In the genomic region with DNA sequence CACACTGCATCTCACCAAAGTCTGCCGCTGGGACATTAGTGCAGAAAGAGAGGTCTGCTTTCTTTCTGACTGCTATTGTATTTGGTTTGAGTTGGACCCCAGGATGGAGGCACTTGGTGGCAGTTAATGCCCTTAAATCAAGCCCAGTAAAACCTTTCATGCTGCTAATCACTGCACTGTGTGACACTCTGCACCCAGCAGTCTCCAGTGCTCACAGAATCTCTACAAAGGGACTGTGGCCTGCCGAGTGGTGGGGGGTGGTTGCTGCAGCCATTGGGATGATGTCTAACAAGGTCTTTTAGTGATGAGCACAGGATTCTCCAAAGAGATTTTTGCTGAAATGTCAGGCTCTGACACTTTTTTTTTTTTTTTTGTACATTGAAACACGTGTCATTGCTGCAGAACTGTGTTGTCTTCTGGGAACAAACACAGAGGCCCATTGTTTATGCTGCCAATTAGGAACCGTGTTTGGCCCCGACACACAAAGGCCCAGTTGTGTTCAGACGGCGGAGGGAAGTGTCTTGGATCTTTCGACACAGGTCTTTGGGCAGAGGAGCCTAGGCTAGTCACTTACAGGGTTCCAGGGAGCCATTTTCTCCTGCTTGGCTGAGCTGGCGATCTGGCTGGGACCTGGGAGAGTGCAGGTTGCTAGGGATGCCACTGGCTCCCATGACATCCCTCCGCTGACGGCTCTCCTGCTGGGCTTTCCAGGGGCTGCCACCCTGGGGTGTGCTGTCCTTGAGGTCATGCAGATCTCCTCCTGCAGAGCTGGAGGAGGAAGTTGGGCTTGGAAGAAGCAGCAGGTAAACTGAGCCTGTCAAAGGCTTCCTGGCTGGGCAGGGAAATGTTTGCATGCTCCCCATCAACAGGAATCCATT, we compare ENCODE assay signal across 21 cellular contexts. TPM values are rescaled to one million over a fixed set of nuclear protein-coding genes. Genes with fewer than 3 reads are reported as not detected.
DNase-seq lines count a peak whose midpoint lies in the region; ATAC-seq, FAIRE-seq and TF ChIP-seq lines count a peak whose summit lies in the region.
"Had no signal": no experiment of that assay in that cellular context is flagged by ENCODE, and none has a peak within 500 bp of the region (broad histone marks: within the 10 kb centered on the region; RNA-seq: fewer than 3 reads in every experiment).

No MANE protein-coding gene starts in this region.

- H3K4me1 ChIP-seq in tibial nerve, result peaks cover 0 to 33% (median 12%) of the 10 kb centered on the region in 4 donors

- WGBS in tibial nerve, 2 donors, result 47 to 58% methylated on average over 11 of the region's 11 CpGs

- FAIRE-seq in frontal cortex (lab: Jason Lieb, UNC), result peak; percentile 88

- peak; percentile 21 to 82 for TF ChIP-seq EP300 in tibial nerve (IDR thresholded peaks at IDR 0.05)

- H3K27ac ChIP-seq in tibial nerve, result peak overlapping the region; percentile 48 to 87 (median 73)
- H3K27ac ChIP-seq: 22Rv1, cardiac muscle cell, hepatocyte had no signal

- no peak for ATAC-seq in GM21360 (IDR thresholded peaks at IDR 0.05; ENCODE audit: unreplicated experiment)
- ATAC-seq: effector memory CD8-positive, alpha-beta T cell had no signal

- H3K27me3 ChIP-seq in tibial nerve, result no peaks in the 10 kb centered on the region
- H3K27me3 ChIP-seq: cardiac muscle cell, hepatocyte had no signal

- TF ChIP-seq POLR2A in tibial nerve (IDR thresholded peaks at IDR 0.05), result no peak

- peak; percentile 4 for DNase-seq in activated effector memory CD4-positive, alpha-beta T cell treated with anti-CD3 and anti-CD28 coated beads, Interleukin-2, amount 50 U/mL, for 16 hours
- no peak for DNase-seq in activated effector memory CD4-positive, alpha-beta T cell treated with Interleukin-2 at 50 U/mL for 16 hours
- DNase-seq in frontal cortex (ENCODE audit: low spot score in 2 of 2) (peak; percentile 60 to 68), middle frontal gyrus (ENCODE audit: extremely low spot score, low spot score) (peak; percentile 80), tibial nerve (ENCODE audit: low spot score in 2 of 2) (peak; percentile 36 to 51), ureter (ENCODE audit: low spot score) (no peak)
- DNase-seq in activated T-cell treated with anti-CD3 and anti-CD28 coated beads, Interleukin-2, amount 50 U/mL, for 48 hours, result no peak
- DNase-seq: activated CD8-positive, alpha-beta memory T cell treated with anti-CD3 and anti-CD28 coated beads for 24 hours; activated naive CD8-positive, alpha-beta T cell treated with anti-CD3 and anti-CD28 coated beads, Interleukin-2, amount 10 ng/mL, durations not matched to agents 7 days and 5 days; effector memory CD8-positive, alpha-beta T cell; GF-D8; Karpas-422; NCI-H1105; NCI-H2081 treated with DMSO at 0.1 percent for 48 hours; NCI-H524; SHP77; stimulated activated CD4-positive, alpha-beta T cell treated with anti-CD3 and anti-CD28 coated beads, Interleukin-4, amount 100 ng/mL, for 4 hours had no signal

- H3K9me3 ChIP-seq in tibial nerve, result no peaks in the 10 kb centered on the region

- H3K4me3 ChIP-seq in tibial nerve, result peak overlapping the region in 1 of 4 donors; percentile 17
- H3K4me3 ChIP-seq: cardiac muscle cell, hepatocyte had no signal

- no peaks in the 10 kb centered on the region for H3K36me3 ChIP-seq in tibial nerve
- H3K36me3 ChIP-seq: cardiac muscle cell had no signal

- no peak for TF ChIP-seq CTCF in tibial nerve (IDR thresholded peaks at IDR 0.05)

RNA-seq across cellular contexts. Expression of gene TNRC6C, which starts 16.2 kb away (rescaled TPM):
- 26.9 TPM for total RNA-seq in frontal cortex
- total RNA-seq in tibial nerve, result 10 to 100 TPM; 24.0 to 43.5 (median 34.3) TPM
- total RNA-seq in ureter, result 36.7 TPM

Comparison
In these comparisons a context has a peak if more than half of its experiments do, and no peak if none do; other contexts are left out.
1. DNase-seq: peak in activated effector memory CD4-positive, alpha-beta T cell treated with anti-CD3 and anti-CD28 coated beads, Interleukin-2, amount 50 U/mL, for 16 hours (single experiment), frontal cortex (2 of 2), middle frontal gyrus (single experiment) and tibial nerve (2 of 2); none in activated effector memory CD4-positive, alpha-beta T cell treated with Interleukin-2 at 50 U/mL for 16 hours (single experiment), activated T-cell treated with anti-CD3 and anti-CD28 coated beads, Interleukin-2, amount 50 U/mL, for 48 hours (0 of 2) and ureter (single experiment).